ENCODE assay signal across 20 cellular contexts in the genomic region with DNA sequence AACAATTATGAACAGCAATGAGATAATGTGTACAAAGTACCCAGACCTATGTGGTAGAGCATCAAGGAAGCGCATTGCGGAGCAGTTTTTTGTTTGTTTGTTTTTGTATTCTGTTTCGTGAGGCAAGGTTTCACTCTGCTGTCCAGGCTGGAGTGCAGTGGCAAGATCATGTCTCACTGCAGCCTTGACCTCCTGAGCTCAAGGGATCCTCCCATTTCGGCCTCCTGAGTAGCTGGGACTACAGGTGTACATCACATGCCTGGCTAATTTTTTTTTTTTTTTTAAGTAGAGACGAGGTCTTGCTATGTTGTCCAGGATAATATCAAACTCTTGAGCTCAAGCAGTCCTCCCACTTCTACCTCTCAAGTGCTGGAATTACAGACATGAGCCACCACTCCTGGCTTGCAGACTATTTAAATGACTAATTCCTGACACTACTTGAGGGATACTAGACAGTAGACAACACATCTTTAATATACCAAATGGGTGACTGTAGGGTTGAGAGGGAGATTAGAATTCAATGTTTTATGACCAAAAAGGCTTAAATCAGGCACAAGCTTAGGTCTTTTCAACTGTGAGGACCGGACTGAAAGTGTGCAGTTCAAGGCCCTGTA. TPM values are rescaled to one million over a fixed set of nuclear protein-coding genes. Genes with fewer than 3 reads are reported as not detected.
DNase-seq lines count a peak whose midpoint lies in the region; ATAC-seq and TF ChIP-seq lines count a peak whose summit lies in the region.
"Had no signal": no experiment of that assay in that cellular context is flagged by ENCODE, and none has a peak within 500 bp of the region (broad histone marks: within the 10 kb centered on the region; RNA-seq: fewer than 3 reads in every experiment).

No MANE protein-coding gene starts in this region.

- WGBS in trophoblast cell (ENCODE audit: extremely low coverage, insufficient coverage, insufficient read length): no CpG with 5 or more reads among the region's 6 CpGs

- no peaks in the 10 kb centered on the region for H3K79me1 ChIP-seq in trophoblast cell (ENCODE audit: low read length)

- no peak overlapping the region for H4K91ac ChIP-seq in trophoblast cell (ENCODE audit: low read depth, low read length)

- intact Hi-C loops in cardiac septum (cut with DNase I): no loop called here

- no peak overlapping the region for H3K18ac ChIP-seq in trophoblast cell (ENCODE audit: low read length)

- H3K4me1 ChIP-seq in MM.1S (ENCODE audit: low read length) (peaks cover 37% of the 10 kb centered on the region), trophoblast cell (ENCODE audit: control insufficient read depth in 1 of 2, insufficient read depth in 2 of 2, low read length in 2 of 2) (no peaks in the 10 kb centered on the region)
- H3K4me1 ChIP-seq: HAP-1, Peyer's patch had no signal

- H3K9ac ChIP-seq in MM.1S (ENCODE audit: low read length) (no peak overlapping the region), trophoblast cell (ENCODE audit: low read length) (no peak overlapping the region)

- H3K79me2 ChIP-seq in MM.1S (ENCODE audit: low read length): no peaks in the 10 kb centered on the region
- H3K79me2 ChIP-seq in trophoblast cell (ENCODE audit: control insufficient read depth, insufficient read depth, low read length, poor library complexity): no peaks in the 10 kb centered on the region

- H3K27me3 ChIP-seq in MM.1S (replicated peaks; ENCODE audit: insufficient read depth, low read length): no peaks in the 10 kb centered on the region
- H3K27me3 ChIP-seq in trophoblast cell (ENCODE audit: insufficient read depth, low read length): no peaks in the 10 kb centered on the region
- H3K27me3 ChIP-seq: Peyer's patch had no signal

- peak; percentile 53 for DNase-seq in EL
- no peak for DNase-seq in MM.1S
- peak; percentile 42 for DNase-seq in epithelial cell of esophagus (ENCODE audit: low read depth)
- peak; percentile 24 to 41 for DNase-seq in trophoblast cell
- no peak for DNase-seq in activated CD4-positive, alpha-beta T cell treated with anti-CD3 and anti-CD28 coated beads, Interleukin-2, amount 50 U/mL, for 4 hours
- DNase-seq in cardiac septum (ENCODE audit: low spot score): no peak
- DNase-seq: Calu3; CD4-positive, CD25-positive, alpha-beta regulatory T cell; DND-41; KBM-7; NCI-H1092 treated with DMSO at 0.1 percent for 48 hours; NCI-H187; NCI-H2171; NCI-H446 treated with DMSO at 0.1 percent for 48 hours; Peyer's patch; SHP77 treated with DMSO at 0.1 percent for 48 hours had no signal

- no peaks in the 10 kb centered on the region for H3K9me3 ChIP-seq in MM.1S (replicated peaks; ENCODE audit: insufficient read depth, low read length)
- no peaks in the 10 kb centered on the region for H3K9me3 ChIP-seq in trophoblast cell (ENCODE audit: insufficient read depth, low read depth, low read length)
- H3K9me3 ChIP-seq: HAP-1, Peyer's patch had no signal

- no peaks in the 10 kb centered on the region; the same call in 1 of the 2 replicates for H3F3A ChIP-seq in MM.1S (ENCODE audit: insufficient read depth, low read length)

- no peak for TF ChIP-seq CTCF in MM.1S (IDR thresholded peaks at IDR 0.05; ENCODE audit: low read length)
- TF ChIP-seq CTCF in epithelial cell of esophagus (IDR thresholded peaks at IDR 0.05; ENCODE audit: insufficient read depth, low read depth, low read length, missing control alignments): no peak

- H2AK5ac ChIP-seq in trophoblast cell (ENCODE audit: low read length): no peak overlapping the region

- H3K4me2 ChIP-seq in MM.1S (ENCODE audit: low read depth, low read length) (no peak overlapping the region), trophoblast cell (ENCODE audit: low read length) (no peak overlapping the region)

- H2AFZ ChIP-seq in MM.1S (ENCODE audit: low read length): peak overlapping the region; percentile 19; the same call in 1 of the 2 replicates
- H2AFZ ChIP-seq in trophoblast cell (ENCODE audit: insufficient read depth, low read length, poor library complexity): no peak overlapping the region

- H4K12ac ChIP-seq in trophoblast cell (ENCODE audit: low read depth, low read length): no peak overlapping the region

- no peaks in the 10 kb centered on the region for H3K9me2 ChIP-seq in MM.1S (replicated peaks; ENCODE audit: insufficient read depth, low read length)

- no peak overlapping the region for H2BK120ac ChIP-seq in trophoblast cell (ENCODE audit: insufficient read depth, low read length, poor library complexity)

- H3K36me3 ChIP-seq in MM.1S (replicated peaks; ENCODE audit: insufficient read depth, low read length) (no peaks in the 10 kb centered on the region), trophoblast cell (ENCODE audit: control insufficient read depth in 1 of 2, insufficient read depth in 2 of 2, low read length in 2 of 2) (no peaks in the 10 kb centered on the region)
- H3K36me3 ChIP-seq: HAP-1, Peyer's patch had no signal

- H3K4me3 ChIP-seq in MM.1S (ENCODE audit: low read length) (no peak overlapping the region), epithelial cell of esophagus (ENCODE audit: low read length) (no peak overlapping the region), trophoblast cell (ENCODE audit: low read depth, low read length) (no peak overlapping the region)
- H3K4me3 ChIP-seq: HAP-1, Peyer's patch had no signal

- no peak overlapping the region for H3K4ac ChIP-seq in trophoblast cell (ENCODE audit: low read depth, low read length)

- H3K23ac ChIP-seq in trophoblast cell (ENCODE audit: low read length): no peak overlapping the region

- no peak overlapping the region for H4K8ac ChIP-seq in trophoblast cell (ENCODE audit: low read depth, low read length)

- H3K27ac ChIP-seq in MM.1S (ENCODE audit: low read length) (no peak overlapping the region), trophoblast cell (ENCODE audit: low read depth, low read length) (no peak overlapping the region)
- H3K27ac ChIP-seq: Peyer's patch had no signal

- no peak overlapping the region for H2BK5ac ChIP-seq in trophoblast cell (ENCODE audit: low read depth, low read length, poor library complexity)

- H3K14ac ChIP-seq in trophoblast cell (ENCODE audit: low read length): no peak overlapping the region

- no peak for ATAC-seq in HG03521 (IDR thresholded peaks at IDR 0.05; ENCODE audit: unreplicated experiment)

- no peaks in the 10 kb centered on the region for H4K20me1 ChIP-seq in MM.1S (ENCODE audit: insufficient read depth, low read length)

- no peak overlapping the region for H2BK12ac ChIP-seq in trophoblast cell (ENCODE audit: low read length)

RNA-seq across cellular contexts. Expression of gene OR51B4, which starts 12.7 kb away (rescaled TPM):
- polyA plus RNA-seq in trophoblast cell (2013): not detected in 2 replicates
- not detected for total RNA-seq in cardiac septum
- total RNA-seq: A673; Calu3; CD4-positive, CD25-positive, alpha-beta regulatory T cell; MCF 10A; Peyer's patch had no signal
- polyA plus RNA-seq: CD4-positive, CD25-positive, alpha-beta regulatory T cell had no signal

RNA-seq across cellular contexts. Expression of gene HBE1, which starts 19.3 kb away (rescaled TPM):
- not detected in 2 replicates for polyA plus RNA-seq in trophoblast cell (2013)
- not detected for total RNA-seq in cardiac septum
- total RNA-seq: A673; Calu3; CD4-positive, CD25-positive, alpha-beta regulatory T cell; MCF 10A; Peyer's patch had no signal
- polyA plus RNA-seq: CD4-positive, CD25-positive, alpha-beta regulatory T cell had no signal

RNA-seq across cellular contexts. Expression of gene HBG2, which starts 34.4 kb away (rescaled TPM):
- not detected in 2 replicates for polyA plus RNA-seq in trophoblast cell (2013)
- total RNA-seq in cardiac septum: 0.94 TPM
- total RNA-seq: A673; Calu3; CD4-positive, CD25-positive, alpha-beta regulatory T cell; MCF 10A; Peyer's patch had no signal
- polyA plus RNA-seq: CD4-positive, CD25-positive, alpha-beta regulatory T cell had no signal

RNA-seq across cellular contexts. Expression of gene OR51B2, which starts 35.1 kb away (rescaled TPM):
- polyA plus RNA-seq in trophoblast cell (2013): not detected in 2 replicates
- not detected for total RNA-seq in cardiac septum
- total RNA-seq: A673; Calu3; CD4-positive, CD25-positive, alpha-beta regulatory T cell; MCF 10A; Peyer's patch had no signal
- polyA plus RNA-seq: CD4-positive, CD25-positive, alpha-beta regulatory T cell had no signal

RNA-seq across cellular contexts. Expression of gene HBG1, which starts 39.4 kb away (rescaled TPM):
- not detected in 2 replicates for polyA plus RNA-seq in trophoblast cell (2013)
- not detected for total RNA-seq in cardiac septum
- total RNA-seq: A673; Calu3; CD4-positive, CD25-positive, alpha-beta regulatory T cell; MCF 10A; Peyer's patch had no signal
- polyA plus RNA-seq: CD4-positive, CD25-positive, alpha-beta regulatory T cell had no signal

Comparison
In these comparisons a context has a peak if more than half of its experiments do, and no peak if none do; other contexts are left out.
1. DNase-seq: peak in EL (single experiment), epithelial cell of esophagus (single experiment) and trophoblast cell (2 of 2); none in MM.1S (single experiment), activated CD4-positive, alpha-beta T cell treated with anti-CD3 and anti-CD28 coated beads, Interleukin-2, amount 50 U/mL, for 4 hours (0 of 2) and cardiac septum (single experiment).